In the genomic region with DNA sequence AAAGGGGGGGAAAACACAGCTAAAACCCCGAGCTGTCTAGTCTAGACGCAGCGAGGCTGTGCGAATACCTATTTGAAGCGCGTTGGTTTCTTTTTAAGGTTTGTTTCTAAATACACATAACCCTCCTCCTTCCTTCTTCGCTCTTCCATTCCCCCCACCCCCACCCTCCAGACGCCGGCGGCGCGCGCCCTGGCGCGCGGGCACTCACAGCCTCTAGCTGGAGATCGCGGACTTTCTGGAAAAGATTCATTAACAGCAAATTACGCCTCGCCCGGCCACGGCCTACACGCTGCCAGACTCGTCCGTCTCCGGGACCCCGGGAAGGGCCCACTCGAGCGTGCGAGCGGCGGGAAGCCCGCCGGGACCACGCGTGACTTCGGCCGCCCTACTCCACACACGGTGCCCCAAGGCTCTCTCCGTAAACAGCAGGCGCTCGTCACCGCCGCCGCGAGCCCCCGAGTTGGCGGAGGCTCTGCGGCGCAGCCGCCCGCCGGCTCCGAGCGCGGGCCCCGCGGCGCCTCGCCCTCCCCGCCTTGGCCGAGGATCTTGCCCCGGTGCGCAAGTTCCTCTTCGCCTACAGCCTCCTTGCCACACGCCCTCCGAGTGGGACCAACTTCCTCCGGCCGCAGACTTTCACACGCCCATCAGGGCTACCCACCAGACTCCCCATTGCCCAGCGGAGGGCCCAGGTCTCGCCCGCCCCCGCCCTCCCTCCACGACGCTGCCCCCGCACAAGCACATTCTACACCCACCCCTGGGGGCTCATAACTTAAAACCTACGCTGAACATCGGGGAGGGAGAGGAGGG, we compare ENCODE assay signal across 8 cellular contexts. TPM values are rescaled to one million over a fixed set of nuclear protein-coding genes. Genes with fewer than 3 reads are reported as not detected.
DNase-seq lines count a peak whose midpoint lies in the region; ATAC-seq and TF ChIP-seq lines count a peak whose summit lies in the region.

No MANE protein-coding gene starts in this region.

- peak overlapping the region; percentile 75 to 89 (median 83) for H3K27ac Mint-ChIP-seq in CD14-positive monocyte
- peak overlapping the region; percentile 81 for H3K27ac Mint-ChIP-seq in activated CD4-positive, alpha-beta memory T cell treated with anti-CD3 and anti-CD28 coated beads, Interleukin-2, amount 10 ng/mL, durations not matched to agents 7 days and 5 days

- CTCF ChIA-PET in activated CD4-positive, alpha-beta memory T cell treated with anti-CD3 and anti-CD28 coated beads, Interleukin-2, amount 10 ng/mL, durations not matched to agents 7 days and 5 days (lab: Charles Lee): interaction anchor here (0.7 kb wide), 1 partner anchor 103 kb away, joined by 3 read pairs; no protein-coding TSS in a partner anchor
- CTCF ChIA-PET in GM10248 (lab: Yijun Ruan, JAX): interaction anchor here (1.2 kb wide), 1 partner anchor 14 kb away, joined by 3 read pairs; no protein-coding TSS in a partner anchor

- POLR2A ChIA-PET in activated CD4-positive, alpha-beta memory T cell treated with anti-CD3 and anti-CD28 coated beads, Interleukin-2, amount 10 ng/mL, durations not matched to agents 7 days and 5 days (lab: Charles Lee): interaction anchor here (0.8 to 18.0 kb wide), 9 partner anchors 10 to 365 kb away, joined by 3 to 387 read pairs (median 11); no protein-coding TSS in a partner anchor
- POLR2A ChIA-PET in GM10248 (lab: Yijun Ruan, JAX): interaction anchor here (0.7 kb wide), 1 partner anchor 192 kb away, joined by 3 read pairs; no protein-coding TSS in a partner anchor

- H3K27me3 Mint-ChIP-seq in CD14-positive monocyte (ENCODE audit: low read depth in 3 of 3): peaks cover 1 to 68% (median 20%) of the 10 kb centered on the region in 3 donors
- H3K27me3 Mint-ChIP-seq in activated CD4-positive, alpha-beta memory T cell treated with anti-CD3 and anti-CD28 coated beads, Interleukin-2, amount 10 ng/mL, durations not matched to agents 7 days and 5 days: no peaks in the 10 kb centered on the region

- ATAC-seq in GM18519 (IDR thresholded peaks at IDR 0.05; ENCODE audit: low FRiP score, unreplicated experiment) (no peak), GM21786 (IDR thresholded peaks at IDR 0.05; ENCODE audit: unreplicated experiment) (no peak)

- peaks cover 4 to 8% of the 10 kb centered on the region in 2 donors for H3K36me3 Mint-ChIP-seq in CD14-positive monocyte
- peaks cover 10% of the 10 kb centered on the region for H3K36me3 Mint-ChIP-seq in activated CD4-positive, alpha-beta memory T cell treated with anti-CD3 and anti-CD28 coated beads, Interleukin-2, amount 10 ng/mL, durations not matched to agents 7 days and 5 days (ENCODE audit: low read depth)

- TF ChIP-seq CTCF in CD14-positive monocyte (IDR thresholded peaks at IDR 0.05) (no peak), foreskin fibroblast (IDR thresholded peaks at IDR 0.05; ENCODE audit: low read depth, low read length) (no peak), GM10248 (IDR thresholded peaks at IDR 0.05; ENCODE audit: control extremely low read depth, extremely low read depth, low read depth, missing control alignments) (no peak)

- peak overlapping the region; percentile 58 for H3K4me3 ChIP-seq in foreskin fibroblast (ENCODE audit: low read depth in 1 of 2, low read length in 2 of 2)

- DNase-seq in CD14-positive monocyte (ENCODE audit: low spot score) (no peak), HT-29 (ENCODE audit: low spot score) (peak; percentile 18), foreskin fibroblast (peak in 1 of 2 donors; percentile 67), posterior vena cava (ENCODE audit: low spot score) (peak; percentile 86), GM10248 (ENCODE audit: extremely low spot score) (no peak)
- DNase-seq in activated CD4-positive, alpha-beta memory T cell treated with anti-CD3 and anti-CD28 coated beads, Interleukin-2, amount 10 ng/mL, durations not matched to agents 7 days and 5 days: peak; percentile 23

- intact Hi-C loops in CD14-positive monocyte (cut with micrococcal nuclease) (loop anchor here (5.0 kb wide), 3 partner anchors 52 to 83 kb away; no protein-coding TSS in a partner anchor), posterior vena cava (cut with DNase I) (loop anchor here in 1 of 2 donors (5.0 kb wide), 1 partner anchor 172 kb away; no protein-coding TSS in a partner anchor)

- H3K4me3 Mint-ChIP-seq in CD14-positive monocyte: peak overlapping the region; percentile 84 to 94
- peak overlapping the region; percentile 92 for H3K4me3 Mint-ChIP-seq in activated CD4-positive, alpha-beta memory T cell treated with anti-CD3 and anti-CD28 coated beads, Interleukin-2, amount 10 ng/mL, durations not matched to agents 7 days and 5 days

- H3K4me1 Mint-ChIP-seq in CD14-positive monocyte: peaks cover 47% of the 10 kb centered on the region
- H3K4me1 Mint-ChIP-seq in activated CD4-positive, alpha-beta memory T cell treated with anti-CD3 and anti-CD28 coated beads, Interleukin-2, amount 10 ng/mL, durations not matched to agents 7 days and 5 days: peaks cover 33% of the 10 kb centered on the region

- H3K9me3 Mint-ChIP-seq in CD14-positive monocyte: peaks cover 0 to 29% (median 19%) of the 10 kb centered on the region in 7 donors
- no peaks in the 10 kb centered on the region for H3K9me3 Mint-ChIP-seq in activated CD4-positive, alpha-beta memory T cell treated with anti-CD3 and anti-CD28 coated beads, Interleukin-2, amount 10 ng/mL, durations not matched to agents 7 days and 5 days

RNA-seq across cellular contexts. Expression of a gene that starts 2.0 kb away (rescaled TPM):
- polyA plus RNA-seq in CD14-positive monocyte: 1 to 10 TPM; 1.1 to 2.6 TPM
- total RNA-seq in HT-29 (2014; rRNA removed; shearing (Covaris generic)): 23.3 and 25.5 TPM in 2 replicates
- 10 to 100 TPM; 46.6 to 46.8 TPM for total RNA-seq in activated CD4-positive, alpha-beta memory T cell treated with anti-CD3 and anti-CD28 coated beads, Interleukin-2, amount 10 ng/mL, durations not matched to agents 7 days and 5 days
- total RNA-seq in posterior vena cava: 10 to 100 TPM; 22.8 to 23.7 TPM

Comparison
In these comparisons a context has a peak if more than half of its experiments do, and no peak if none do; other contexts are left out.
1. DNase-seq: peak in HT-29 (single experiment), activated CD4-positive, alpha-beta memory T cell treated with anti-CD3 and anti-CD28 coated beads, Interleukin-2, amount 10 ng/mL, durations not matched to agents 7 days and 5 days (single experiment) and posterior vena cava (single experiment); none in CD14-positive monocyte (single experiment) and GM10248 (single experiment).